ENCODE assay signal across 20 cellular contexts in the genomic region with DNA sequence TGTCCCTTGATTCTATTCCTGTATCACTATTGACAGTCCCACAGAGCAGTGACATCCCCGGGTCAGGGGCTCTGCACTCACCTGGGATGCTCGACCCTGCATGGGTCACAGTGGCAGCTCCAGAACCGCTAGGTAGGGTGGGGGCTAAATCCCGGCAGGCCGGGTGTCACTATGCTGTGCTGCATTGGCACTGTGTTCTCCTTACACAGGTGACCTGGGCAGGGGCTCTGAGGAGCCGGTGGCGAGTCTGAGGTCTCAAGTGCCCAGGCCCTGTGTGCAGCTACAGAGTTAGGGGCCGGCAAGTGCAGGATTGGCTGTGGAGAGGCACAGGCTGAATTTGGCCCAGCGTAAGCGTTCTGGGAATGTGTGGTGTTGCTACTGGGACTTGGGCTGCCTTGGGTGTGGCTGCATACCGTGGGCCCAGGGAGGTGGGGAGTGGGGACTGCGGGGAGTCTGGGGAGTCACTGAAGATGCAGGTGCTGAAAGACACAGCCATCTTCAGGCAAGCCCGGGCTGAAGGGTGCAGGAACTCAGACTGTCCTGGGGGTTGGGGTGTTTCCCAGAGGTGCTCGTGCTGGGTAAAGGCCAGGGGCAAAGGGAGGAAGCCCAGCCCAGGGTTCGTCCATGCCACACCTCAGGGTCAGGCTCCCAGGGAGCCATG.
DNase-seq lines count a peak whose midpoint lies in the region; ATAC-seq, FAIRE-seq and TF ChIP-seq lines count a peak whose summit lies in the region.
"Had no signal": no experiment of that assay in that cellular context is flagged by ENCODE, and none has a peak within 500 bp of the region (broad histone marks: within the 10 kb centered on the region; RNA-seq: fewer than 3 reads in every experiment).

No MANE protein-coding gene starts in this region.

- DNase-seq in NT2/D1 (ENCODE audit: low read depth, low spot score) (no peak), H1 (ENCODE audit: low read depth in 1 of 2, low spot score in 2 of 2) (no peak), mesendoderm (peak; percentile 36), spleen (peak; percentile 65), T1000 (lab: John Stamatoyannopoulos, UW) (no peak), AG20443 (ENCODE audit: low spot score) (no peak)
- DNase-seq: ACHN; C1 segment of cervical spinal cord; CD4-positive, alpha-beta T cell; DMS153; DMS79 treated with DMSO at 0.1 percent for 48 hours; EL had no signal

- H2AFZ ChIP-seq in H1 (ENCODE audit: low read length) = no peak overlapping the region
- H2AFZ ChIP-seq: GM23338 had no signal

- H2BK5ac ChIP-seq in H1 (ENCODE audit: low read depth, low read length) (no peak overlapping the region), mesendoderm (ENCODE audit: low read length) (no peak overlapping the region)

- no peak overlapping the region for H3K27ac ChIP-seq in H1 (ENCODE audit: low read depth, low read length)
- no peak overlapping the region for H3K27ac ChIP-seq in mesendoderm (ENCODE audit: low read depth, low read length)
- H3K27ac ChIP-seq in spleen = no peak overlapping the region

- H3K23ac ChIP-seq in H1 (ENCODE audit: insufficient read length) (no peak overlapping the region), mesendoderm (ENCODE audit: low read length) (no peak overlapping the region)

- ATAC-seq in HG03457 (IDR thresholded peaks at IDR 0.05; ENCODE audit: unreplicated experiment) (no peak), HG03520 (IDR thresholded peaks at IDR 0.05; ENCODE audit: unreplicated experiment) (no peak)
- ATAC-seq: GM23338, HepG2 had no signal

- H2BK12ac ChIP-seq in H1 (ENCODE audit: low read depth, low read length) = no peak overlapping the region

- POLR2A ChIA-PET in H1 (lab: Charles Lee; ENCODE audit: partially characterized antibody) = interaction anchor here (0.7 kb wide), 1 partner anchor 14 kb away, joined by 3 read pairs; no protein-coding TSS in a partner anchor

- no peak for TF ChIP-seq RAD21 in H1 (IDR thresholded peaks at IDR 0.05 in 1 of 2, conservative IDR thresholded peaks at IDR 0.05 in 1 of 2; ENCODE audit: low read depth in 2 of 2, low read length in 2 of 2)

- peak overlapping the region; percentile 43 for H3K9ac ChIP-seq in NT2/D1 (ENCODE audit: insufficient read length, low read depth)
- no peak overlapping the region for H3K9ac ChIP-seq in H1 (replicated peaks in 1 of 4; ENCODE audit: extremely low read depth in 1 of 4, low read depth in 3 of 4, low read length in 3 of 4)
- no peak overlapping the region for H3K9ac ChIP-seq in mesendoderm (ENCODE audit: low read length)

- no peaks in the 10 kb centered on the region for H3K23me2 ChIP-seq in H1 (ENCODE audit: low read depth, low read length)

- H2AK5ac ChIP-seq in H1 (ENCODE audit: low read depth, low read length) (no peak overlapping the region), mesendoderm (ENCODE audit: low read length) (no peak overlapping the region)

- WGBS in H1 (ENCODE audit: extremely low coverage in 1 of 2, insufficient coverage in 1 of 2, insufficient read length in 1 of 2, insufficient replicate concordance in 2 of 2, low coverage in 1 of 2, low lambda C conversion rate in 2 of 2, missing lambda C conversion rate in 1 of 2), 2 experiments = 82% methylated on average over 15 of the region's 15 CpGs; no CpG with 5 or more reads in 1 of the 2 experiments
- WGBS in mesendoderm (ENCODE audit: extremely low coverage, insufficient coverage, low lambda C conversion rate) = no CpG with 5 or more reads among the region's 15 CpGs
- 70 to 83% (median 72%) methylated on average over 12 to 15 of the region's 15 CpGs for WGBS in spleen, 5 donors

- H3K79me2 ChIP-seq in H1 (ENCODE audit: control insufficient read depth in 1 of 2, insufficient read depth in 2 of 2, low read length in 2 of 2) (no peaks in the 10 kb centered on the region), mesendoderm (ENCODE audit: control insufficient read depth, insufficient read depth, low read length) (no peaks in the 10 kb centered on the region)

- no peak for FAIRE-seq in H1 (lab: Jason Lieb, UNC)
- FAIRE-seq: D721Med, G401.6, GM12891, HepG2, HTR-8/SVneo had no signal

- no peak for TF ChIP-seq EP300 in H1 (IDR thresholded peaks at IDR 0.05; ENCODE audit: borderline replicate concordance in 1 of 2, low read depth in 2 of 2, low read length in 2 of 2)

- no peak overlapping the region for H4K5ac ChIP-seq in H1 (ENCODE audit: insufficient read length, low read depth, low read length)
- no peak overlapping the region for H4K5ac ChIP-seq in mesendoderm (ENCODE audit: low read length)

- no peak overlapping the region for H3K56ac ChIP-seq in H1 (replicated peaks; ENCODE audit: insufficient read length, low read depth, low read length)
- no peak overlapping the region for H3K56ac ChIP-seq in mesendoderm (ENCODE audit: low read length)

- no peaks in the 10 kb centered on the region for H4K20me1 ChIP-seq in H1 (replicated peaks in 1 of 2; ENCODE audit: control insufficient read depth in 1 of 2, insufficient read depth in 2 of 2, low read length in 2 of 2)

- H3K4ac ChIP-seq in H1 (replicated peaks; ENCODE audit: insufficient read length, low read depth, low read length) (no peak overlapping the region), mesendoderm (ENCODE audit: low read depth, low read length) (no peak overlapping the region)

- TF ChIP-seq CTCF in H1 (IDR thresholded peaks at IDR 0.05; ENCODE audit: control extremely low read depth in 1 of 3, insufficient read depth in 1 of 3, low read depth in 1 of 3, low read length in 3 of 3) = no peak
- no peak for TF ChIP-seq CTCF in spleen (IDR thresholded peaks at IDR 0.05 in 8 of 11, conservative IDR thresholded peaks at IDR 0.05 in 3 of 11)

- H2BK20ac ChIP-seq in H1 (ENCODE audit: low read length) = no peak overlapping the region

- H4K91ac ChIP-seq in H1 (replicated peaks; ENCODE audit: insufficient read length, low read length) = peak overlapping the region; percentile 59

- no peaks in the 10 kb centered on the region for H3K36me3 ChIP-seq in NT2/D1 (ENCODE audit: insufficient read depth, insufficient read length, low read length)
- no peaks in the 10 kb centered on the region for H3K36me3 ChIP-seq in H1 (ENCODE audit: control insufficient read depth in 2 of 4, insufficient read depth in 4 of 4, low read length in 3 of 4)
- H3K36me3 ChIP-seq in mesendoderm (ENCODE audit: control insufficient read depth, insufficient read depth, low read length) = no peaks in the 10 kb centered on the region
- no peaks in the 10 kb centered on the region for H3K36me3 ChIP-seq in spleen

- CTCF ChIA-PET in H1 (lab: Charles Lee; ENCODE audit: partially characterized antibody) = interaction anchor here (0.8 to 6.7 kb wide), 4 partner anchors 12 to 65 kb away, joined by 4 to 43 read pairs (median 8); no protein-coding TSS in a partner anchor

- H3K79me1 ChIP-seq in H1 (ENCODE audit: low read depth, low read length) (no peaks in the 10 kb centered on the region), mesendoderm (ENCODE audit: low read length) (no peaks in the 10 kb centered on the region)

- H3K9me3 ChIP-seq in NT2/D1 (ENCODE audit: insufficient read depth, low read length) = peaks cover 5% of the 10 kb centered on the region; the same call in 1 of the 2 replicates
- no peaks in the 10 kb centered on the region for H3K9me3 ChIP-seq in H1 (ENCODE audit: insufficient read depth in 2 of 2, low read depth in 1 of 2, low read length in 1 of 2)
- H3K9me3 ChIP-seq in spleen = no peaks in the 10 kb centered on the region

- TF ChIP-seq POLR2A in H1 (IDR thresholded peaks at IDR 0.05; ENCODE audit: control extremely low read depth in 1 of 2, low read depth in 2 of 2, low read length in 2 of 2) (no peak), spleen (IDR thresholded peaks at IDR 0.05) (no peak)

- H2BK15ac ChIP-seq in H1 (ENCODE audit: low read length) = no peak overlapping the region
- no peak overlapping the region for H2BK15ac ChIP-seq in mesendoderm (replicated peaks; ENCODE audit: low read depth)

- H3K18ac ChIP-seq in H1 (ENCODE audit: extremely low read depth, low read length) (no peak overlapping the region; the same call in 1 of the 2 replicates), mesendoderm (ENCODE audit: low read length) (no peak overlapping the region)

- no peak overlapping the region for H4K8ac ChIP-seq in H1 (ENCODE audit: extremely low read depth, insufficient read depth, low read length)
- H4K8ac ChIP-seq in mesendoderm (ENCODE audit: low read depth, low read length) = no peak overlapping the region

- H3K4me1 ChIP-seq in NT2/D1 (ENCODE audit: insufficient read depth, insufficient read length) (peaks cover 26% of the 10 kb centered on the region), H1 (replicated peaks in 1 of 4; ENCODE audit: control insufficient read depth in 3 of 4, insufficient read depth in 4 of 4, low read length in 3 of 4) (peaks cover 0 to 7% (median 2%) of the 10 kb centered on the region in 4 experiments; a peak in 5 of 7 replicates), mesendoderm (ENCODE audit: control insufficient read depth, low read depth, low read length) (no peaks in the 10 kb centered on the region), spleen (no peaks in the 10 kb centered on the region)

- H2BK120ac ChIP-seq in H1 (replicated peaks; ENCODE audit: low read depth, low read length) = no peak overlapping the region
- no peak overlapping the region for H2BK120ac ChIP-seq in mesendoderm (ENCODE audit: low read depth, low read length)

- no peak overlapping the region for H3K14ac ChIP-seq in H1 (ENCODE audit: insufficient read length)

- H3K27me3 ChIP-seq in NT2/D1 (ENCODE audit: insufficient read depth, insufficient read length) (no peaks in the 10 kb centered on the region), H1 (replicated peaks in 1 of 4; ENCODE audit: control insufficient read depth in 3 of 4, extremely low read depth in 1 of 4, insufficient read depth in 3 of 4, low read length in 3 of 4) (no peaks in the 10 kb centered on the region; a peak in 1 of 7 replicates), mesendoderm (ENCODE audit: insufficient read depth, low read length, poor library complexity) (no peaks in the 10 kb centered on the region), spleen (replicated peaks in 1 of 7) (peaks cover 0 to 68% (median 0%) of the 10 kb centered on the region in 7 donors)

- no peak overlapping the region for H3K4me2 ChIP-seq in H1 (ENCODE audit: insufficient read depth in 1 of 2, low read depth in 2 of 2, low read length in 2 of 2)
- no peak overlapping the region for H3K4me2 ChIP-seq in mesendoderm (ENCODE audit: low read length)
- H3K4me2 ChIP-seq: GM23338 had no signal

- H3K4me3 ChIP-seq in NT2/D1 (ENCODE audit: insufficient read length, low read depth) (no peak overlapping the region), H1 (ENCODE audit: extremely low read depth in 1 of 4, insufficient read depth in 2 of 4, low read depth in 3 of 4, low read length in 4 of 4) (no peak overlapping the region), mesendoderm (ENCODE audit: low read length) (no peak overlapping the region), spleen (no peak overlapping the region)
- H3K4me3 ChIP-seq: GM23338 had no signal

- intact Hi-C loops in spleen (cut with DNase I; ENCODE audit: low total_unique reads) = no loop called here

TF ChIP-seq in H1, 55 proteins besides CTCF, POLR2A, EP300 and RAD21 (continues in another document):
- TF ChIP-seq KDM1A (IDR thresholded peaks at IDR 0.05; ENCODE audit: borderline replicate concordance, low read length) = no peak

Comparison
In these comparisons a context has a peak if more than half of its experiments do, and no peak if none do; other contexts are left out.
1. DNase-seq: peak in mesendoderm (single experiment) and spleen (single experiment); none in NT2/D1 (single experiment), H1 (0 of 2), T1000 (single experiment) and AG20443 (single experiment).